In genomic region chr5:143155445-143155844, GRCh38 we compare ENCODE assay signal across 14 cellular contexts.
A peak's percentile ranks its signal among the peaks of the same experiment; 100 is the strongest.
DNase-seq lines count a peak whose midpoint lies in the region; ATAC-seq and TF ChIP-seq lines count a peak whose summit lies in the region.
"Had no signal": no experiment of that assay in that cellular context is flagged by ENCODE, and none has a peak within 500 bp of the region (broad histone marks: within the 10 kb centered on the region; RNA-seq: fewer than 3 reads in every experiment).

No MANE protein-coding gene starts in this region.

- ATAC-seq in GM21786 (IDR thresholded peaks at IDR 0.05; ENCODE audit: unreplicated experiment) = no peak
- ATAC-seq: upper lobe of right lung had no signal

- H3K36me3 Mint-ChIP-seq in HFFc6 (ENCODE audit: low read depth) (no peaks in the 10 kb centered on the region), MCF 10A (ENCODE audit: insufficient read depth, unreplicated experiment) (peaks cover 4% of the 10 kb centered on the region), glutamatergic neuron (ENCODE audit: unreplicated experiment) (peaks cover 4% of the 10 kb centered on the region)

- no peak overlapping the region for H3K14ac ChIP-seq in mesenchymal stem cell (ENCODE audit: low read length in 2 of 2)

- CTCF ChIA-PET in MCF 10A (lab: Yijun Ruan, JAX) = interaction anchor here (0.9 to 2.4 kb wide), 5 partner anchors 9 to 248 kb away, joined by 3 to 6 read pairs (median 3); partner anchors contain the start of gene NR3C1

- no peak overlapping the region for H2BK5ac ChIP-seq in mesenchymal stem cell (ENCODE audit: low read depth, low read length, poor library complexity, severe bottlenecking)

- H3K23ac ChIP-seq in mesenchymal stem cell (ENCODE audit: low read length in 2 of 2) = no peak overlapping the region

- H2BK12ac ChIP-seq in mesenchymal stem cell (ENCODE audit: low read length in 2 of 2) = peak overlapping the region in 1 of 2 experiments; percentile 95

- no peak overlapping the region for H3K27ac ChIP-seq in mesenchymal stem cell (ENCODE audit: low read length, poor library complexity, severe bottlenecking)
- peak overlapping the region; percentile 66 to 75 for H3K27ac ChIP-seq in tibial artery
- H3K27ac ChIP-seq: upper lobe of right lung had no signal

- no peak overlapping the region for H4K91ac ChIP-seq in mesenchymal stem cell (ENCODE audit: low read length)

- peak overlapping the region; percentile 78 for H3K9ac ChIP-seq in mesenchymal stem cell (ENCODE audit: low read length)

- H3K4me1 ChIP-seq in mesenchymal stem cell (ENCODE audit: control insufficient read depth, insufficient read depth, low read depth, low read length) (peaks cover 6% of the 10 kb centered on the region), tibial artery (peaks cover 0 to 53% (median 40%) of the 10 kb centered on the region in 4 donors)

- 93% methylated on average over 1 of the region's 3 CpGs for WGBS in mesenchymal stem cell

- no peaks in the 10 kb centered on the region for H3K9me3 Mint-ChIP-seq in HFFc6
- H3K9me3 Mint-ChIP-seq in MCF 10A (ENCODE audit: unreplicated experiment) = peaks cover 9% of the 10 kb centered on the region
- H3K9me3 Mint-ChIP-seq in glutamatergic neuron (ENCODE audit: unreplicated experiment) = no peaks in the 10 kb centered on the region
- H3K9me3 Mint-ChIP-seq: activated CD4-positive, alpha-beta memory T cell treated with anti-CD3 and anti-CD28 coated beads for 36 hours; activated T-helper 2 cell treated with anti-CD3 and anti-CD28 coated beads, Interferon-gamma antibody, Interleukin-2, Interleukin-4, amounts not matched to agents 10 μg/mL and 5 μg/mL and 100 μg/mL, durations not matched to agents 14 hours and 24 hours and 36 hours had no signal

- POLR2A ChIA-PET in MCF 10A (lab: Yijun Ruan, JAX) = interaction anchor here (0.8 to 3.2 kb wide), 6 partner anchors 9 to 50 kb away, joined by 3 to 20 read pairs (median 8); no protein-coding TSS in a partner anchor

- no peaks in the 10 kb centered on the region for H3K79me1 ChIP-seq in mesenchymal stem cell (replicated peaks; ENCODE audit: low read length, poor library complexity, severe bottlenecking)

- H2AFZ ChIP-seq in mesenchymal stem cell (ENCODE audit: low read depth, low read length) = no peak overlapping the region

- H3K27ac Mint-ChIP-seq in HFFc6 (peak overlapping the region; percentile 92), MCF 10A (ENCODE audit: low read depth, unreplicated experiment) (peak overlapping the region; percentile 96), glutamatergic neuron (ENCODE audit: unreplicated experiment) (no peak overlapping the region)
- H3K27ac Mint-ChIP-seq: activated CD4-positive, alpha-beta memory T cell treated with anti-CD3 and anti-CD28 coated beads for 36 hours; activated T-helper 2 cell treated with anti-CD3 and anti-CD28 coated beads, Interferon-gamma antibody, Interleukin-2, Interleukin-4, amounts not matched to agents 10 μg/mL and 5 μg/mL and 100 μg/mL, durations not matched to agents 14 hours and 24 hours and 36 hours had no signal

- H2BK15ac ChIP-seq in mesenchymal stem cell (ENCODE audit: low read depth, poor library complexity, severe bottlenecking) = no peak overlapping the region

- H3K36me3 ChIP-seq in mesenchymal stem cell (ENCODE audit: control insufficient read depth in 1 of 2, insufficient read depth in 2 of 2, low read depth in 1 of 2, low read length in 2 of 2) (no peaks in the 10 kb centered on the region), tibial artery (no peaks in the 10 kb centered on the region)
- H3K36me3 ChIP-seq: upper lobe of right lung had no signal

- H4K8ac ChIP-seq in mesenchymal stem cell (ENCODE audit: low read length) = no peak overlapping the region

- H3K4me2 ChIP-seq in mesenchymal stem cell (ENCODE audit: low read length, poor library complexity, severe bottlenecking) = no peak overlapping the region

- H3K9me3 ChIP-seq in mesenchymal stem cell (ENCODE audit: control insufficient read depth, low read length) (no peaks in the 10 kb centered on the region), tibial artery (no peaks in the 10 kb centered on the region)
- H3K9me3 ChIP-seq: upper lobe of right lung had no signal

- TF ChIP-seq CTCF in HFFc6 (IDR thresholded peaks at IDR 0.05) = no peak
- TF ChIP-seq CTCF in MCF 10A (IDR thresholded peaks at IDR 0.05; ENCODE audit: unreplicated experiment) = no peak
- TF ChIP-seq CTCF in tibial artery (IDR thresholded peaks at IDR 0.05) = no peak
- TF ChIP-seq CTCF in glutamatergic neuron (IDR thresholded peaks at IDR 0.05; ENCODE audit: partially characterized antibody, unreplicated experiment) = no peak

- intact Hi-C loops in MCF 10A (cut with micrococcal nuclease) (no loop called here), tibial artery (cut with DNase I; ENCODE audit: low total_unique reads) (no loop called here)

- H3K27me3 Mint-ChIP-seq in HFFc6 (ENCODE audit: insufficient read depth) = peaks cover 1% of the 10 kb centered on the region
- no peaks in the 10 kb centered on the region for H3K27me3 Mint-ChIP-seq in MCF 10A (ENCODE audit: insufficient read depth, unreplicated experiment)
- no peaks in the 10 kb centered on the region for H3K27me3 Mint-ChIP-seq in glutamatergic neuron (ENCODE audit: unreplicated experiment)
- H3K27me3 Mint-ChIP-seq: activated CD4-positive, alpha-beta memory T cell treated with anti-CD3 and anti-CD28 coated beads for 36 hours had no signal

- no peaks in the 10 kb centered on the region for H3K27me3 ChIP-seq in mesenchymal stem cell (ENCODE audit: control insufficient read depth in 1 of 2, insufficient read depth in 1 of 2, low read length in 2 of 2)
- H3K27me3 ChIP-seq in tibial artery = no peaks in the 10 kb centered on the region
- H3K27me3 ChIP-seq: upper lobe of right lung had no signal

- DNase-seq in HFFc6 = no peak
- DNase-seq in MCF 10A (ENCODE audit: unreplicated experiment) = no peak
- DNase-seq in mesenchymal stem cell = no peak
- DNase-seq in tibial artery = no peak
- no peak for DNase-seq in NCI-H1417 treated with DMSO at 0.1 percent for 48 hours (lab: John Stamatoyannopoulos, UW)
- no peak for DNase-seq in stimulated activated CD8-positive, alpha-beta memory T cell treated with anti-CD3 and anti-CD28 coated beads, Interleukin-4, amount 100 ng/mL, for 48 hours
- DNase-seq in glutamatergic neuron = no peak
- DNase-seq: activated CD4-positive, alpha-beta memory T cell treated with anti-CD3 and anti-CD28 coated beads for 36 hours; anterior cingulate cortex; NCI-H2081; NCI-H774; upper lobe of right lung had no signal

- H2AK5ac ChIP-seq in mesenchymal stem cell (ENCODE audit: low read length, severe bottlenecking) = no peak overlapping the region

- H2BK120ac ChIP-seq in mesenchymal stem cell (ENCODE audit: low read depth, low read length) = peak overlapping the region; percentile 15

- peak overlapping the region in 1 of 2 experiments; percentile 81 for H3K4ac ChIP-seq in mesenchymal stem cell (ENCODE audit: low read depth in 1 of 2, low read length in 2 of 2)

- no peak overlapping the region for H3K4me3 ChIP-seq in mesenchymal stem cell (ENCODE audit: insufficient read depth in 1 of 2, low read depth in 1 of 2, low read length in 2 of 2)
- no peak overlapping the region for H3K4me3 ChIP-seq in tibial artery
- H3K4me3 ChIP-seq: upper lobe of right lung had no signal

- H3K4me3 Mint-ChIP-seq in HFFc6 (peak overlapping the region; percentile 75), MCF 10A (ENCODE audit: unreplicated experiment) (no peak overlapping the region), glutamatergic neuron (ENCODE audit: unreplicated experiment) (no peak overlapping the region)
- H3K4me3 Mint-ChIP-seq: activated CD4-positive, alpha-beta memory T cell treated with anti-CD3 and anti-CD28 coated beads for 36 hours had no signal

- no TSS peak for BruUV-seq in MCF 10A (replicated peaks; lab: Mats Ljungman, UMichigan)

- peak overlapping the region; percentile 16 to 70 for H3K18ac ChIP-seq in mesenchymal stem cell (ENCODE audit: low read depth in 1 of 2, low read length in 2 of 2)

- H3K4me1 Mint-ChIP-seq in HFFc6 (ENCODE audit: low read depth) (peaks cover 46% of the 10 kb centered on the region), MCF 10A (ENCODE audit: insufficient read depth, unreplicated experiment) (peaks cover 26% of the 10 kb centered on the region), glutamatergic neuron (ENCODE audit: low read depth, unreplicated experiment) (peaks cover 17% of the 10 kb centered on the region)
